In genomic region chr18:75203456-75204261, GRCh38 we compare ENCODE assay signal across 9 cellular contexts. TPM values are rescaled to one million over a fixed set of nuclear protein-coding genes. Genes with fewer than 3 reads are reported as not detected.
DNase-seq lines count a peak whose midpoint lies in the region; TF ChIP-seq lines count a peak whose summit lies in the region.
"Had no signal": no experiment of that assay in that cellular context is flagged by ENCODE, and none has a peak within 500 bp of the region (broad histone marks: within the 10 kb centered on the region; RNA-seq: fewer than 3 reads in every experiment).

No MANE protein-coding gene starts in this region.

- H3K27me3 ChIP-seq in cardiac muscle cell = peaks cover 57% of the 10 kb centered on the region

- H3K4me3 Mint-ChIP-seq in nephron = peak overlapping the region; percentile 78 to 84 (median 82)

- H3K27me3 Mint-ChIP-seq in nephron (ENCODE audit: low read depth) = peaks cover 5% of the 10 kb centered on the region

- WGBS in urinary bladder = 30% methylated on average over 23 of the region's 23 CpGs

- H3K27ac ChIP-seq in cardiac muscle cell (no peak overlapping the region), urinary bladder (ENCODE audit: low read depth) (peak overlapping the region; percentile 88)

- H3K36me3 Mint-ChIP-seq in nephron (ENCODE audit: low read depth) = peaks cover 25% of the 10 kb centered on the region

- peak overlapping the region; percentile 86 to 94 (median 91) for H3K27ac Mint-ChIP-seq in nephron

- no peaks in the 10 kb centered on the region for H3K9me3 Mint-ChIP-seq in nephron

- intact Hi-C loops in cardiac septum (cut with DNase I) = loop anchor here (10.0 kb wide), 1 partner anchor 271 kb away; no protein-coding TSS in a partner anchor

- H3K4me3 ChIP-seq in cardiac muscle cell (peak overlapping the region; percentile 30), urinary bladder (ENCODE audit: low read depth, low read length) (peak overlapping the region; percentile 63)

- DNase-seq in cardiac muscle cell (ENCODE audit: low read depth in 1 of 2, low spot score in 1 of 2) = peak in 1 of 2 donors; percentile 21
- DNase-seq in cardiac septum (ENCODE audit: low spot score) = no peak
- peak; percentile 67 for DNase-seq in fibroblast of gingiva (ENCODE audit: low read depth)
- DNase-seq in NCI-H446 treated with DMSO at 0.1 percent for 48 hours (lab: John Stamatoyannopoulos, UW) = no peak
- no peak for DNase-seq in cortex of kidney (lab: John Stamatoyannopoulos, UW)
- no peak for DNase-seq in activated T-cell treated with anti-CD3 and anti-CD28 coated beads, Interleukin-2, amount 50 U/mL, for 1 hour
- DNase-seq: activated T-cell treated with anti-CD3 and anti-CD28 coated beads, Interleukin-2, amount 50 U/mL, for 48 hours had no signal

- no peaks in the 10 kb centered on the region for H3K9me3 ChIP-seq in cardiac muscle cell (ENCODE audit: low read depth)

- H3K36me3 ChIP-seq in cardiac muscle cell (no peaks in the 10 kb centered on the region), urinary bladder (ENCODE audit: insufficient read depth) (peaks cover 2% of the 10 kb centered on the region)

- H3K4me1 ChIP-seq in cardiac muscle cell (ENCODE audit: low read depth) (peaks cover 8% of the 10 kb centered on the region), urinary bladder (ENCODE audit: insufficient read depth) (no peaks in the 10 kb centered on the region)

- peaks cover 76% of the 10 kb centered on the region for H3K4me1 Mint-ChIP-seq in nephron

- TF ChIP-seq CTCF in cardiac muscle cell (IDR thresholded peaks at IDR 0.05; ENCODE audit: low read depth, low read length) = no peak
- no peak for TF ChIP-seq CTCF in nephron (IDR thresholded peaks at IDR 0.05; ENCODE audit: unreplicated experiment in 3 of 3)

RNA-seq across cellular contexts. Expression of gene PTGR3, which starts 5.3 kb away (rescaled TPM):
- total RNA-seq in cardiac muscle cell (11.0 and 21.1 TPM in 2 replicates), cardiac septum (33.7 TPM), urinary bladder (20.8 TPM)
- polyA plus RNA-seq in cardiac muscle cell (17.4 and 18.5 TPM in 2 replicates), urinary bladder (23.9 TPM)

RNA-seq across cellular contexts. Expression of gene TSHZ1, which starts 6.9 kb away (rescaled TPM):
- total RNA-seq in cardiac muscle cell (10.6 and 13.5 TPM in 2 replicates), cardiac septum (13.3 TPM), urinary bladder (10.3 TPM)
- polyA plus RNA-seq in cardiac muscle cell (5.6 and 6.5 TPM in 2 replicates), urinary bladder (22.5 TPM)
